8 cellular contexts compared by ENCODE assay signal in the genomic region with DNA sequence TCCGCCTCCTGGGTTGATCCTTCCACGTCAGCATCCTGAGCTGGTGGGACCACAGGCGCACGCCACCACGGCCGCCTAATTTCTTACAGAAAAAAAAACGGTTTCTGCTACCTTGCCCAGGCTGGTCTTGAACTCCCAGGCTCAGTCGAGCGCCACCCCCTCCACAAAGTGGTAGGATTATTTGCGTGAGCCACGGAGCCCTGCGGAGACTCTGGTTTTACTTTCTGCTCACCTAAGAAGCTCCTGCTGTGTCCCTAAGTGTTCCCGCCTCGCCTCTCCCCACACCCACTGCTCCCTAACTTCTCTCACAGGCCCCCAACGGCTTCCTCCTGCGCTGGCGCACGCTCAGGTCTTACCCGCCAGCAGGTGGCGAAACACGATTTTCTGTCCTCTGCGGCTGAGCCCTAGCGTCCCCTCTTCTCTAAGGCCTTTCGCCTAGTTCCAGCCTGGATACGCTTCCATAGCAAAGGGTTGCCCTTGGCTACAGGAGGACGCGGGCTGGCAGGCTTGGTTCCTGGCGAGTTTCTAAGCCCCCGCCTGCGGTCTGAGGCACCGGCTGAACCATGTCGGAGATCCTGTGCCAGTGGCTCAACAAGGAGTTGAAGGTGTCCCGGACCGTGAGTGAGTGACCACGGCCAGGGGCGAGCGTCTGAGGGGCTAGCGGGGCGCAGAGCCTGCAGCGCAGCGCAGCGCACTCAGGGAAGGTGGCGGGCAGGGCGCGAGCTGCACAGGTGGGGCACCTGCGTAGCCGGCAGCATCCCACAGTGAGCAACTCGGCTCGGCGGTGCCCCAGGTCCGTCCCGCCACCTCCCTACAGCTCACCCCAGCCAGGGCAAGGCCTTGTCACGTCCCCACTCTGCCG. TPM values are rescaled to one million over a fixed set of nuclear protein-coding genes. Genes with fewer than 3 reads are reported as not detected.
DNase-seq lines count a peak whose midpoint lies in the region; ATAC-seq and TF ChIP-seq lines count a peak whose summit lies in the region.

A gene with protein sequence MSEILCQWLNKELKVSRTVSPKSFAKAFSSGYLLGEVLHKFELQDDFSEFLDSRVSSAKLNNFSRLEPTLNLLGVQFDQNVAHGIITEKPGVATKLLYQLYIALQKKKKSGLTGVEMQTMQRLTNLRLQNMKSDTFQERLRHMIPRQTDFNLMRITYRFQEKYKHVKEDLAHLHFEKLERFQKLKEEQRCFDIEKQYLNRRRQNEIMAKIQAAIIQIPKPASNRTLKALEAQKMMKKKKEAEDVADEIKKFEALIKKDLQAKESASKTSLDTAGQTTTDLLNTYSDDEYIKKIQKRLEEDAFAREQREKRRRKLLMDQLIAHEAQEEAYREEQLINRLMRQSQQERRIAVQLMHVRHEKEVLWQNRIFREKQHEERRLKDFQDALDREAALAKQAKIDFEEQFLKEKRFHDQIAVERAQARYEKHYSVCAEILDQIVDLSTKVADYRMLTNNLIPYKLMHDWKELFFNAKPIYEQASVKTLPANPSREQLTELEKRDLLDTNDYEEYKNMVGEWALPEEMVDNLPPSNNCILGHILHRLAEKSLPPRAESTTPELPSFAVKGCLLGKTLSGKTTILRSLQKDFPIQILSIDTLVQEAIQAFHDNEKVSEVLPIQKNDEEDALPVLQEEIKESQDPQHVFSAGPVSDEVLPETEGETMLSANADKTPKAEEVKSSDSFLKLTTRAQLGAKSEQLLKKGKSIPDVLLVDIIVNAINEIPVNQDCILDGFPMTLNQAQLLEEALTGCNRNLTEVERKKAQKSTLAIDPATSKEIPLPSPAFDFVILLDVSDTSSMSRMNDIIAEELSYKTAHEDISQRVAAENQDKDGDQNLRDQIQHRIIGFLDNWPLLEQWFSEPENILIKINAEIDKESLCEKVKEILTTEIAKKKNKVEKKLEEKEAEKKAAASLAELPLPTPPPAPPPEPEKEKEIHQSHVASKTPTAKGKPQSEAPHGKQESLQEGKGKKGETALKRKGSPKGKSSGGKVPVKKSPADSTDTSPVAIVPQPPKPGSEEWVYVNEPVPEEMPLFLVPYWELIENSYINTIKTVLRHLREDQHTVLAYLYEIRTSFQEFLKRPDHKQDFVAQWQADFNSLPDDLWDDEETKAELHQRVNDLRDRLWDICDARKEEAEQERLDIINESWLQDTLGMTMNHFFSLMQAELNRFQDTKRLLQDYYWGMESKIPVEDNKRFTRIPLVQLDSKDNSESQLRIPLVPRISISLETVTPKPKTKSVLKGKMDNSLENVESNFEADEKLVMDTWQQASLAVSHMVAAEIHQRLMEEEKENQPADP (N-terminal part only) (plus strand): TSS at position 429 of the 862 bp plus-strand sequence. CDS start 135 bp downstream, at position 564.

- peak; percentile 95 for TF ChIP-seq CTCF in LNCaP clone FGC (IDR thresholded peaks at IDR 0.05; ENCODE audit: control insufficient read depth, extremely low read depth, insufficient read depth)
- peak; percentile 50 to 85 (median 77) for TF ChIP-seq CTCF in upper lobe of left lung (IDR thresholded peaks at IDR 0.05)

- no peaks in the 10 kb centered on the region for H3K36me3 ChIP-seq in upper lobe of left lung

- peak in 1 of 4 donors; percentile 27 for TF ChIP-seq POLR2A in upper lobe of left lung (IDR thresholded peaks at IDR 0.05)

- peak; percentile 62 for ATAC-seq in GM21526 (IDR thresholded peaks at IDR 0.05; ENCODE audit: low FRiP score, unreplicated experiment)
- ATAC-seq in left ventricle myocardium superior, result peak; percentile 100
- peak; percentile 97 to 98 for ATAC-seq in upper lobe of left lung (ENCODE audit: low FRiP score in 2 of 2)

- intact Hi-C loops in left ventricle myocardium superior (cut with micrococcal nuclease) (loop anchor here (10.0 kb wide), 1 partner anchor 307 kb away; no protein-coding TSS in a partner anchor), posterior vena cava (cut with DNase I) (no loop called here)

- H3K9me3 ChIP-seq in upper lobe of left lung, result no peaks in the 10 kb centered on the region

- TF ChIP-seq EP300 in upper lobe of left lung (IDR thresholded peaks at IDR 0.05), result no peak

- H3K27me3 ChIP-seq in upper lobe of left lung, result no peaks in the 10 kb centered on the region

- H3K4me3 ChIP-seq in LNCaP clone FGC (ENCODE audit: low read depth, low read length) (peak within 1 kb of the TSS; percentile 85), upper lobe of left lung (peak within 1 kb of the TSS; percentile 61 to 89 (median 80))

- WGBS in upper lobe of left lung, 2 donors, result 11 to 41% methylated on average over 35 to 38 of the region's 54 CpGs

- H3K4me1 ChIP-seq in upper lobe of left lung, result peaks cover 0 to 9% (median 9%) of the 10 kb centered on the region in 4 donors

- peak; percentile 41 for DNase-seq in COLO668 (lab: John Stamatoyannopoulos, UW; ENCODE audit: unreplicated experiment)
- peak; percentile 67 for DNase-seq in LNCaP clone FGC (ENCODE audit: low read depth)
- peak; percentile 48 to 91 (median 64) for DNase-seq in T-helper 1 cell
- DNase-seq in amniotic stem cell (lab: John Stamatoyannopoulos, UW), result peak; percentile 83
- peak; percentile 86 for DNase-seq in left ventricle myocardium superior
- DNase-seq in posterior vena cava (ENCODE audit: low spot score), result peak; percentile 95
- peak; percentile 83 to 87 for DNase-seq in upper lobe of left lung

- H3K27ac ChIP-seq in upper lobe of left lung, result peak within 1 kb of the TSS; percentile 36 to 74 (median 56)

RNA-seq across cellular contexts. Expression of the gene that starts here (rescaled TPM):
- total RNA-seq in left ventricle myocardium superior, result 2.7 TPM
- total RNA-seq in posterior vena cava, result 1 to 10 TPM; 4.8 to 6.1 TPM
- 10 to 100 TPM in 3 of 6 donors, 1 to 10 TPM in 3; 6.6 to 95.3 (median 13.9) TPM for total RNA-seq in upper lobe of left lung

Comparison
In these comparisons a context has a peak if more than half of its experiments do, and no peak if none do; other contexts are left out.
1. Peak in every context shown above with its lines: DNase-seq, ATAC-seq, H3K4me3 ChIP-seq and H3K27ac ChIP-seq.
2. DNase-seq: peak in every context shown above with its lines; median percentile 95 in posterior vena cava; 86 in left ventricle myocardium superior; 85 in upper lobe of left lung; 83 in amniotic stem cell; 67 in LNCaP clone FGC; 64 in T-helper 1 cell; 41 in COLO668.